In the genomic region with DNA sequence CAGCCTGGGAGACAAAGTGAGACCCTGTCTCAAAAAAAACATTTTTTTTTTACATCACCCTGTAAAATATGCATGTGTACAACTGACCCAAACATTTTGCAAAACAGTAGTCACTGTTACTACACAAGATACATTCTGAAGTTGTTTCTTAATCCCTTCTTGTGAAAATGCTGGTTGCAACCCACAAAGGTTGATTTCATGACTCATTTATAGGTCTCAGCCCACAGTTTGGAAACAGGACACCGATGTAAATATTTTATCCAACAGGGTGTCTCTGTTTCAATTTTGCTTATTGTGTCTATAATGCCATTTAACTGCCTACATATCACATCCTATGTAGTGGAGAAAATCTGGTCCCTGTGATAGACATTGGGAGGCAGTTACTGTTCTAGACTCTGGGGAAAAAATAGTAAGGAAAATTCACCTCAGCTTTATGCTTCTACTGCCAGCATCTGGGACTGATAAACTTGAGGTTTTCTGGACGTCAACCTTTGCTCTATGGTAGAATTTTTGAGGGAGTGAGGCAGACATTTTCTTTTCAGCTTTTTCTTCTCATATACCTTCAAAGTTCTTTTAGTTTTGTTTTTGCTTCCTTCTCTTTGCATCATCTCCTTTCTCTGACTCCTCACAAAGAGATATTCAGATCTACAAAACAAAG, we compare ENCODE assay signal across 12 cellular contexts. TPM values are rescaled to one million over a fixed set of nuclear protein-coding genes. Genes with fewer than 3 reads are reported as not detected.
DNase-seq lines count a peak whose midpoint lies in the region; ATAC-seq and TF ChIP-seq lines count a peak whose summit lies in the region.
"Had no signal": no experiment of that assay in that cellular context is flagged by ENCODE, and none has a peak within 500 bp of the region (broad histone marks: within the 10 kb centered on the region; RNA-seq: fewer than 3 reads in every experiment).

No MANE protein-coding gene starts in this region.

- no peak overlapping the region for H3K4me3 Mint-ChIP-seq in H9
- peak overlapping the region; percentile 22 for H3K4me3 Mint-ChIP-seq in activated CD8-positive, alpha-beta T cell treated with anti-CD3 and anti-CD28 coated beads for 36 hours

- peak overlapping the region in 6 of 11 experiments; percentile 6 to 40 (median 22); a peak in 10 of 22 replicates for H3K4me2 ChIP-seq in BLaER1 treated with 17β-estradiol and CSF1 and Interleukin-3, amounts not matched to agents 10 nM and 100 nM
- H3K4me2 ChIP-seq in H9 (ENCODE audit: insufficient read depth, insufficient read length, low read length): no peak overlapping the region

- H4K20me1 ChIP-seq in BLaER1 treated with 17β-estradiol and CSF1 and Interleukin-3, amounts not matched to agents 10 nM and 100 nM: peaks cover 0 to 2% (median 0%) of the 10 kb centered on the region in 11 experiments; a peak in 2 of 22 replicates
- H4K20me1 ChIP-seq in H9 (ENCODE audit: control insufficient read depth, insufficient read depth, insufficient read length): no peaks in the 10 kb centered on the region

- no peak overlapping the region for H4K8ac ChIP-seq in H9 (replicated peaks; ENCODE audit: insufficient read length, low read depth, low read length)

- no peak overlapping the region for H2BK120ac ChIP-seq in H9 (ENCODE audit: low read depth, low read length, poor library complexity, severe bottlenecking)

- no peak overlapping the region for H2BK15ac ChIP-seq in H9 (ENCODE audit: low read depth, low read length)

- H3K36me3 ChIP-seq in BLaER1 treated with 17β-estradiol and CSF1 and Interleukin-3, amounts not matched to agents 10 nM and 100 nM: no peaks in the 10 kb centered on the region
- H3K36me3 ChIP-seq in sigmoid colon: no peaks in the 10 kb centered on the region
- H3K36me3 ChIP-seq: ascending aorta, gastroesophageal sphincter, lower lobe of right lung had no signal

- no peaks in the 10 kb centered on the region for H3K27me3 Mint-ChIP-seq in H9 (ENCODE audit: low read depth)
- H3K27me3 Mint-ChIP-seq in activated CD8-positive, alpha-beta T cell treated with anti-CD3 and anti-CD28 coated beads for 36 hours: no peaks in the 10 kb centered on the region

- peak overlapping the region in 2 of 3 experiments; percentile 59 to 72; a peak in 4 of 7 replicates for H3K27ac Mint-ChIP-seq in H9
- H3K27ac Mint-ChIP-seq in activated CD8-positive, alpha-beta T cell treated with anti-CD3 and anti-CD28 coated beads for 36 hours: peak overlapping the region; percentile 74

- H3K36me3 Mint-ChIP-seq in H9 (ENCODE audit: insufficient read depth in 1 of 3, low read depth in 3 of 3): peaks cover 2 to 3% (median 3%) of the 10 kb centered on the region in 3 experiments; a peak in 5 of 7 replicates
- peaks cover 3% of the 10 kb centered on the region for H3K36me3 Mint-ChIP-seq in activated CD8-positive, alpha-beta T cell treated with anti-CD3 and anti-CD28 coated beads for 36 hours (ENCODE audit: low read depth)

- no CpG with 5 or more reads among the region's 2 CpGs for WGBS in H9 (ENCODE audit: extremely low coverage, insufficient read length, low lambda C conversion rate)
- WGBS in sigmoid colon, 2 donors: 65 to 74% methylated on average over 2 of the region's 2 CpGs

- H2BK12ac ChIP-seq in H9 (ENCODE audit: insufficient read length, low read depth, low read length): no peak overlapping the region

- no peaks in the 10 kb centered on the region; a peak in 1 of 5 replicates for H3K9me3 Mint-ChIP-seq in H9
- H3K9me3 Mint-ChIP-seq in activated CD8-positive, alpha-beta T cell treated with anti-CD3 and anti-CD28 coated beads for 36 hours: no peaks in the 10 kb centered on the region

- DNase-seq in H9: no peak
- peak; percentile 36 for DNase-seq in activated CD8-positive, alpha-beta T cell treated with anti-CD3 and anti-CD28 coated beads for 36 hours
- DNase-seq in fibroblast of the conjunctiva (ENCODE audit: low read depth): peak; percentile 34
- no peak for DNase-seq in sigmoid colon
- DNase-seq in NCI-H187 treated with DMSO at 0.1 percent for 48 hours (lab: John Stamatoyannopoulos, UW): no peak
- no peak for DNase-seq in NCI-H2171 (lab: John Stamatoyannopoulos, UW)
- DNase-seq: lower lobe of right lung, NCI-H1092 treated with DMSO at 0.1 percent for 48 hours had no signal

- peaks cover 4% of the 10 kb centered on the region; the same call in 1 of the 2 replicates for H3K79me2 ChIP-seq in H9 (ENCODE audit: insufficient read depth, low read length)

- H3K4ac ChIP-seq in H9 (ENCODE audit: low read depth, low read length): no peak overlapping the region

- H3K14ac ChIP-seq in H9 (ENCODE audit: insufficient read depth, low read length): no peak overlapping the region

- CTCF ChIA-PET in activated CD8-positive, alpha-beta T cell treated with anti-CD3 and anti-CD28 coated beads for 36 hours (lab: Charles Lee): no interaction called here

- H3K79me1 ChIP-seq in H9 (ENCODE audit: insufficient read depth, low read depth, low read length, poor library complexity, severe bottlenecking): no peaks in the 10 kb centered on the region

- no peak for TF ChIP-seq CTCF in H9 (conservative IDR thresholded peaks at IDR 0.05)
- TF ChIP-seq CTCF in activated CD8-positive, alpha-beta T cell treated with anti-CD3 and anti-CD28 coated beads for 36 hours (IDR thresholded peaks at IDR 0.05): no peak
- TF ChIP-seq CTCF in sigmoid colon (IDR thresholded peaks at IDR 0.05): no peak

- no peak overlapping the region for H3K9ac ChIP-seq in BLaER1 treated with 17β-estradiol and CSF1 and Interleukin-3, amounts not matched to agents 10 nM and 100 nM
- H3K9ac ChIP-seq in H9 (ENCODE audit: extremely low read depth, insufficient read length, low read length): no peak overlapping the region

- H2BK5ac ChIP-seq in H9 (ENCODE audit: insufficient read length, low read length): no peak overlapping the region

- peak overlapping the region in 2 of 11 experiments; percentile 22 to 33; a peak in 3 of 22 replicates for H3K27ac ChIP-seq in BLaER1 treated with 17β-estradiol and CSF1 and Interleukin-3, amounts not matched to agents 10 nM and 100 nM
- no peak overlapping the region for H3K27ac ChIP-seq in H9 (ENCODE audit: insufficient read length, low read depth, low read length)
- no peak overlapping the region for H3K27ac ChIP-seq in sigmoid colon
- H3K27ac ChIP-seq: ascending aorta, gastroesophageal sphincter, lower lobe of right lung had no signal

- H3K4me1 Mint-ChIP-seq in H9: peaks cover 20 to 34% of the 10 kb centered on the region in 2 experiments
- peaks cover 32% of the 10 kb centered on the region for H3K4me1 Mint-ChIP-seq in activated CD8-positive, alpha-beta T cell treated with anti-CD3 and anti-CD28 coated beads for 36 hours (ENCODE audit: low read depth)

- no peak overlapping the region for H3T11ph ChIP-seq in H9 (ENCODE audit: low read length)

- no peak for TF ChIP-seq EP300 in sigmoid colon (IDR thresholded peaks at IDR 0.05)

- H2BK20ac ChIP-seq in H9 (ENCODE audit: low read depth, low read length, poor library complexity, severe bottlenecking): no peak overlapping the region

- H2AK5ac ChIP-seq in H9 (ENCODE audit: insufficient read length, low read length): no peak overlapping the region

- no peak overlapping the region for H4K91ac ChIP-seq in H9 (ENCODE audit: insufficient read length, low read depth, low read length)

- H3K4me3 ChIP-seq in BLaER1 treated with 17β-estradiol and CSF1 and Interleukin-3, amounts not matched to agents 10 nM and 100 nM: no peak overlapping the region
- H3K4me3 ChIP-seq in sigmoid colon: no peak overlapping the region
- H3K4me3 ChIP-seq: ascending aorta, gastroesophageal sphincter, lower lobe of right lung had no signal

- H3K4me1 ChIP-seq in BLaER1 treated with 17β-estradiol and CSF1 and Interleukin-3, amounts not matched to agents 10 nM and 100 nM: peaks cover 13 to 36% (median 18%) of the 10 kb centered on the region in 10 experiments
- H3K4me1 ChIP-seq in H9 (ENCODE audit: insufficient read depth, low read length): peaks cover 5% of the 10 kb centered on the region; the same call in 1 of the 2 replicates
- peaks cover 0 to 8% (median under 1%) of the 10 kb centered on the region in 4 donors for H3K4me1 ChIP-seq in sigmoid colon

- no peak overlapping the region for H2AFZ ChIP-seq in H9 (ENCODE audit: low read length)

- H3K9me3 ChIP-seq in BLaER1 treated with 17β-estradiol and CSF1 and Interleukin-3, amounts not matched to agents 10 nM and 100 nM (replicated peaks in 1 of 11): no peaks in the 10 kb centered on the region
- H3K9me3 ChIP-seq in H9 (ENCODE audit: control insufficient read depth, low read depth, low read length) (no peaks in the 10 kb centered on the region), sigmoid colon (no peaks in the 10 kb centered on the region)
- H3K9me3 ChIP-seq: ascending aorta, gastroesophageal sphincter, lower lobe of right lung had no signal

- intact Hi-C loops in activated CD8-positive, alpha-beta T cell treated with anti-CD3 and anti-CD28 coated beads for 36 hours (cut with micrococcal nuclease): loop anchor here (5.0 kb wide), 1 partner anchor 230 kb away; no protein-coding TSS in a partner anchor
- intact Hi-C loops in sigmoid colon (cut with DNase I): no loop called here

- ATAC-seq in activated CD8-positive, alpha-beta T cell treated with anti-CD3 and anti-CD28 coated beads for 36 hours: peak; percentile 38
- no peak for ATAC-seq in GM21723 (IDR thresholded peaks at IDR 0.05; ENCODE audit: unreplicated experiment)
- ATAC-seq: gastroesophageal sphincter, lower lobe of right lung had no signal

- TF ChIP-seq POLR2A in sigmoid colon (IDR thresholded peaks at IDR 0.05): no peak

- H3K23me2 ChIP-seq in H9 (ENCODE audit: insufficient read length, low read depth, low read length, poor library complexity, severe bottlenecking): peaks cover 3% of the 10 kb centered on the region

- H3K18ac ChIP-seq in H9 (ENCODE audit: insufficient read length, low read depth, low read length): no peak overlapping the region

- H4K5ac ChIP-seq in H9 (ENCODE audit: insufficient read length, low read depth, low read length): no peak overlapping the region

- no peak overlapping the region for H3K23ac ChIP-seq in H9 (ENCODE audit: insufficient read length, low read depth, low read length)

- no peak overlapping the region for H3K56ac ChIP-seq in H9 (ENCODE audit: insufficient read length, low read depth, low read length)

- POLR2A ChIA-PET in activated CD8-positive, alpha-beta T cell treated with anti-CD3 and anti-CD28 coated beads for 36 hours (lab: Charles Lee): interaction anchor here (0.8 to 2.4 kb wide), 3 partner anchors 9 to 50 kb away, joined by 3 to 10 read pairs (median 3); no protein-coding TSS in a partner anchor

- H3K27me3 ChIP-seq in BLaER1 treated with 17β-estradiol and CSF1 and Interleukin-3, amounts not matched to agents 10 nM and 100 nM: no peaks in the 10 kb centered on the region
- H3K27me3 ChIP-seq in H9 (ENCODE audit: insufficient read depth, low read length) (no peaks in the 10 kb centered on the region), sigmoid colon (peaks cover 0 to 31% (median 5%) of the 10 kb centered on the region in 3 donors)
- H3K27me3 ChIP-seq: ascending aorta had no signal

RNA-seq across cellular contexts. Expression of gene RAB19, which starts 1.6 kb away (rescaled TPM):
- total RNA-seq in H9 (2021) (14.4 and 15.1 TPM in 2 replicates), sigmoid colon (not detected)
- total RNA-seq in activated CD8-positive, alpha-beta T cell treated with anti-CD3 and anti-CD28 coated beads for 36 hours: 1 to 10 TPM; 5.6 to 6.4 TPM
- polyA plus RNA-seq in sigmoid colon: 1 to 10 TPM; 1.8 to 8.2 (median 3.0) TPM
- total RNA-seq: ascending aorta, gastroesophageal sphincter had no signal

RNA-seq across cellular contexts. Expression of gene SLC37A3, which starts 4.0 kb away (rescaled TPM):
- total RNA-seq in H9 (2021): 52.7 and 52.9 TPM in 2 replicates
- total RNA-seq in activated CD8-positive, alpha-beta T cell treated with anti-CD3 and anti-CD28 coated beads for 36 hours: 10 to 100 TPM; 30.7 to 33.6 TPM
- 100 to 1,000 TPM in 1 of 4 donors, 10 to 100 TPM in 3; 54.6 to 109 (median 67.0) TPM for total RNA-seq in sigmoid colon
- 10 to 100 TPM; 12.3 to 23.0 (median 13.8) TPM for polyA plus RNA-seq in sigmoid colon

Comparison
In these comparisons a context has a peak if more than half of its experiments do, and no peak if none do; other contexts are left out.
1. DNase-seq: peak in activated CD8-positive, alpha-beta T cell treated with anti-CD3 and anti-CD28 coated beads for 36 hours (single experiment) and fibroblast of the conjunctiva (single experiment); none in H9 (single experiment), sigmoid colon (single experiment), NCI-H187 treated with DMSO at 0.1 percent for 48 hours (single experiment) and NCI-H2171 (single experiment).
2. RNA of gene RAB19, which starts 1.6 kb away (total RNA-seq): 14.4 to 15.1 TPM in H9 and 5.6 to 6.4 TPM in activated CD8-positive, alpha-beta T cell treated with anti-CD3 and anti-CD28 coated beads for 36 hours; not detected in sigmoid colon; every median in the first group is over 4 times any median in the second.